Comparison of ENCODE assay signal across 8 cellular contexts in genomic region chr4:24980064-24980690, GRCh38. TPM values are rescaled to one million over a fixed set of nuclear protein-coding genes. Genes with fewer than 3 reads are reported as not detected.
DNase-seq lines count a peak whose midpoint lies in the region; ATAC-seq and TF ChIP-seq lines count a peak whose summit lies in the region.

No MANE protein-coding gene starts in this region.

- no peak overlapping the region for H3K4ac ChIP-seq in H9 (ENCODE audit: low read depth, low read length)

- no peak overlapping the region for H2BK15ac ChIP-seq in H9 (ENCODE audit: low read depth, low read length)

- no peak for ATAC-seq in HG03045 (IDR thresholded peaks at IDR 0.05; ENCODE audit: unreplicated experiment)

- H2BK120ac ChIP-seq in H9 (ENCODE audit: low read depth, low read length, poor library complexity, severe bottlenecking) = no peak overlapping the region

- no peaks in the 10 kb centered on the region for H3K9me3 Mint-ChIP-seq in H9

- no peak overlapping the region for H2BK20ac ChIP-seq in H9 (ENCODE audit: low read depth, low read length, poor library complexity, severe bottlenecking)

- H2BK5ac ChIP-seq in H9 (ENCODE audit: insufficient read length, low read length) = no peak overlapping the region

- TF ChIP-seq CTCF in H9 (conservative IDR thresholded peaks at IDR 0.05) (peak; percentile 90), WI38 (IDR thresholded peaks at IDR 0.05; ENCODE audit: low read depth, low read length) (peak; percentile 82)

- H4K8ac ChIP-seq in H9 (replicated peaks; ENCODE audit: insufficient read length, low read depth, low read length) = no peak overlapping the region

- H3K4me2 ChIP-seq in H9 (ENCODE audit: insufficient read depth, insufficient read length, low read length) = no peak overlapping the region

- peaks cover 7 to 12% of the 10 kb centered on the region in 2 experiments for H3K4me1 Mint-ChIP-seq in H9

- no peaks in the 10 kb centered on the region for H3K27me3 ChIP-seq in H9 (ENCODE audit: insufficient read depth, low read length)

- no peaks in the 10 kb centered on the region for H3K79me2 ChIP-seq in H9 (ENCODE audit: insufficient read depth, low read length)

- no peak overlapping the region for H2AK5ac ChIP-seq in H9 (ENCODE audit: insufficient read length, low read length)

- H3K4me1 ChIP-seq in H9 (ENCODE audit: insufficient read depth, low read length) = 0 out of 2 replicates have a peak, but pooled peaks cover 4% of the 10 kb centered on the region

- H3K9ac ChIP-seq in H9 (ENCODE audit: extremely low read depth, insufficient read length, low read length) = no peak overlapping the region

- no peak overlapping the region for H3T11ph ChIP-seq in H9 (ENCODE audit: low read length)

- H3K27me3 Mint-ChIP-seq in H9 (ENCODE audit: low read depth) = peaks cover 15% of the 10 kb centered on the region

- H3K4me3 ChIP-seq in WI38 (ENCODE audit: low read depth, low read length) = no peak overlapping the region

- no peak overlapping the region for H3K27ac ChIP-seq in H9 (ENCODE audit: insufficient read length, low read depth, low read length)

- no peak overlapping the region for H2BK12ac ChIP-seq in H9 (ENCODE audit: insufficient read length, low read depth, low read length)

- no peak overlapping the region for H4K5ac ChIP-seq in H9 (ENCODE audit: insufficient read length, low read depth, low read length)

- no peak overlapping the region for H3K23ac ChIP-seq in H9 (ENCODE audit: insufficient read length, low read depth, low read length)

- no peak overlapping the region for H4K91ac ChIP-seq in H9 (ENCODE audit: insufficient read length, low read depth, low read length)

- H3K27ac Mint-ChIP-seq in H9 = no peak overlapping the region

- H3K56ac ChIP-seq in H9 (ENCODE audit: insufficient read length, low read depth, low read length) = no peak overlapping the region

- H3K18ac ChIP-seq in H9 (ENCODE audit: insufficient read length, low read depth, low read length) = no peak overlapping the region

- H3K36me3 Mint-ChIP-seq in H9 (ENCODE audit: insufficient read depth in 1 of 3, low read depth in 3 of 3) = no peaks in the 10 kb centered on the region

- H3K9me3 ChIP-seq in H9 (ENCODE audit: control insufficient read depth, low read depth, low read length) = no peaks in the 10 kb centered on the region

- DNase-seq in DMS 273 treated with DMSO at 0.1 percent for 48 hours (lab: John Stamatoyannopoulos, UW) (peak; percentile 1), H9 (peak; percentile 65), NCI-H1694 treated with DMSO at 0.1 percent for 48 hours (lab: John Stamatoyannopoulos, UW) (peak; percentile 42), cerebellar cortex (ENCODE audit: low spot score) (peak; percentile 78), left kidney (ENCODE audit: low read depth, low spot score) (peak; percentile 82)
- DNase-seq in stimulated activated CD4-positive, alpha-beta T cell treated with anti-CD3 and anti-CD28 coated beads, Interleukin-1b, Interleukin-23, amount 100 ng/mL, for 48 hours = peak; percentile 48

- H3K14ac ChIP-seq in H9 (ENCODE audit: insufficient read depth, low read length) = no peak overlapping the region

- no peaks in the 10 kb centered on the region for H3K23me2 ChIP-seq in H9 (ENCODE audit: insufficient read length, low read depth, low read length, poor library complexity, severe bottlenecking)

- WGBS in H9 (ENCODE audit: extremely low coverage, insufficient read length, low lambda C conversion rate) = no CpG with 5 or more reads among the region's 17 CpGs

- no peak overlapping the region for H2AFZ ChIP-seq in H9 (ENCODE audit: low read length)

- no peak overlapping the region for H3K4me3 Mint-ChIP-seq in H9

- H3K79me1 ChIP-seq in H9 (ENCODE audit: insufficient read depth, low read depth, low read length, poor library complexity, severe bottlenecking) = no peaks in the 10 kb centered on the region

- H4K20me1 ChIP-seq in H9 (ENCODE audit: control insufficient read depth, insufficient read depth, insufficient read length) = no peaks in the 10 kb centered on the region

RNA-seq across cellular contexts. Expression of gene LGI2, which starts 50.6 kb away (rescaled TPM):
- 1.4 and 2.4 TPM in 2 replicates for total RNA-seq in H9 (2021)

Comparison
In these comparisons a context has a peak if more than half of its experiments do, and no peak if none do; other contexts are left out.
1. DNase-seq: peak in every context shown above with its lines; median percentile 82 in left kidney; 78 in cerebellar cortex; 65 in H9; 48 in stimulated activated CD4-positive, alpha-beta T cell treated with anti-CD3 and anti-CD28 coated beads, Interleukin-1b, Interleukin-23, amount 100 ng/mL, for 48 hours; 42 in NCI-H1694 treated with DMSO at 0.1 percent for 48 hours; 1 in DMS 273 treated with DMSO at 0.1 percent for 48 hours.